Comparison of ENCODE assay signal across 16 cellular contexts in genomic region chr1:21912038-21912758, GRCh38. TPM values are rescaled to one million over a fixed set of nuclear protein-coding genes. Genes with fewer than 3 reads are reported as not detected.
DNase-seq lines count a peak whose midpoint lies in the region; ATAC-seq, FAIRE-seq and TF ChIP-seq lines count a peak whose summit lies in the region.
"Had no signal": no experiment of that assay in that cellular context is flagged by ENCODE, and none has a peak within 500 bp of the region (broad histone marks: within the 10 kb centered on the region; RNA-seq: fewer than 3 reads in every experiment).

No MANE protein-coding gene starts in this region.

- no peaks in the 10 kb centered on the region for H3K9me2 ChIP-seq in MM.1S (replicated peaks; ENCODE audit: insufficient read depth, low read length)

- WGBS in H1 (ENCODE audit: extremely low coverage in 1 of 2, insufficient coverage in 1 of 2, insufficient read length in 1 of 2, insufficient replicate concordance in 2 of 2, low coverage in 1 of 2, low lambda C conversion rate in 2 of 2, missing lambda C conversion rate in 1 of 2), 2 experiments: 93% methylated on average over 9 of the region's 9 CpGs; no CpG with 5 or more reads in 1 of the 2 experiments
- 52 to 62% (median 54%) methylated on average over 9 of the region's 9 CpGs for WGBS in ovary, 3 donors

- H3K9me3 Mint-ChIP-seq in activated naive CD8-positive, alpha-beta T cell treated with anti-CD3 and anti-CD28 coated beads, Interleukin-2, amount 50 U/mL, for 24 hours: no peaks in the 10 kb centered on the region
- H3K9me3 Mint-ChIP-seq in activated naive CD8-positive, alpha-beta T cell treated with anti-CD3 and anti-CD28 coated beads for 36 hours: no peaks in the 10 kb centered on the region

- peak overlapping the region; percentile 51 for H4K5ac ChIP-seq in H1 (ENCODE audit: insufficient read length, low read depth, low read length)

- H2BK20ac ChIP-seq in H1 (ENCODE audit: low read length): peak overlapping the region; percentile 86; the same call in 1 of the 2 replicates

- TF ChIP-seq RAD21 in H1 (IDR thresholded peaks at IDR 0.05 in 1 of 2, conservative IDR thresholded peaks at IDR 0.05 in 1 of 2; ENCODE audit: low read depth in 2 of 2, low read length in 2 of 2): no peak

- H4K20me1 ChIP-seq in H1 (replicated peaks in 1 of 2; ENCODE audit: control insufficient read depth in 1 of 2, insufficient read depth in 2 of 2, low read length in 2 of 2) (peaks cover 3 to 9% of the 10 kb centered on the region in 2 experiments), MM.1S (ENCODE audit: insufficient read depth, low read length) (no peaks in the 10 kb centered on the region)

- no peak overlapping the region for H4K91ac ChIP-seq in H1 (replicated peaks; ENCODE audit: insufficient read length, low read length)

- peak overlapping the region; percentile 72; the same call in 1 of the 2 replicates for H2BK15ac ChIP-seq in H1 (ENCODE audit: low read length)

- intact Hi-C loops in ovary (cut with DNase I): no loop called here
- intact Hi-C loops in upper lobe of right lung (cut with DNase I): no loop called here
- intact Hi-C loops in A673 (cut with micrococcal nuclease; ENCODE audit: unreplicated experiment): no loop called here
- intact Hi-C loops in posterior vena cava (cut with DNase I): no loop called here

- H3K14ac ChIP-seq in H1 (ENCODE audit: insufficient read length): no peak overlapping the region

- H2AFZ ChIP-seq in H1 (ENCODE audit: low read length) (no peak overlapping the region), MM.1S (ENCODE audit: low read length) (no peak overlapping the region)

- H3K18ac ChIP-seq in H1 (ENCODE audit: extremely low read depth, low read length): no peak overlapping the region; the same call in none of the 2 replicates

- no peak overlapping the region for H2AK5ac ChIP-seq in H1 (ENCODE audit: low read depth, low read length)

- H3K27ac Mint-ChIP-seq in activated naive CD8-positive, alpha-beta T cell treated with anti-CD3 and anti-CD28 coated beads, Interleukin-2, amount 50 U/mL, for 24 hours: peak overlapping the region; percentile 39
- H3K27ac Mint-ChIP-seq in activated naive CD8-positive, alpha-beta T cell treated with anti-CD3 and anti-CD28 coated beads for 36 hours: no peak overlapping the region
- H3K27ac Mint-ChIP-seq: activated CD8-positive, alpha-beta memory T cell treated with anti-CD3 and anti-CD28 coated beads, Interleukin-2, amount 10 ng/mL, durations not matched to agents 7 days and 5 days had no signal

- no peaks in the 10 kb centered on the region for H3K9me3 ChIP-seq in H1 (ENCODE audit: insufficient read depth in 2 of 2, low read depth in 1 of 2, low read length in 1 of 2)
- H3K9me3 ChIP-seq in ovary: no peaks in the 10 kb centered on the region
- H3K9me3 ChIP-seq in upper lobe of right lung: no peaks in the 10 kb centered on the region
- H3K9me3 ChIP-seq in A673 (ENCODE audit: low read depth, low read length, poor library complexity, severe bottlenecking): no peaks in the 10 kb centered on the region
- no peaks in the 10 kb centered on the region for H3K9me3 ChIP-seq in MM.1S (replicated peaks; ENCODE audit: insufficient read depth, low read length)

- H3K56ac ChIP-seq in H1 (replicated peaks; ENCODE audit: insufficient read length, low read depth, low read length): no peak overlapping the region

- H3K27me3 ChIP-seq in H1 (replicated peaks in 1 of 4; ENCODE audit: control insufficient read depth in 3 of 4, extremely low read depth in 1 of 4, insufficient read depth in 3 of 4, low read length in 3 of 4): no peaks in the 10 kb centered on the region
- no peaks in the 10 kb centered on the region for H3K27me3 ChIP-seq in ovary
- no peaks in the 10 kb centered on the region for H3K27me3 ChIP-seq in upper lobe of right lung
- H3K27me3 ChIP-seq in A673 (replicated peaks; ENCODE audit: insufficient read depth, low read depth, low read length, poor library complexity): no peaks in the 10 kb centered on the region
- no peaks in the 10 kb centered on the region; the same call in 1 of the 2 replicates for H3K27me3 ChIP-seq in MM.1S (replicated peaks; ENCODE audit: insufficient read depth, low read length)

- TF ChIP-seq CTCF in H1 (IDR thresholded peaks at IDR 0.05; ENCODE audit: control extremely low read depth in 1 of 3, insufficient read depth in 1 of 3, low read depth in 1 of 3, low read length in 3 of 3) (no peak), ovary (IDR thresholded peaks at IDR 0.05) (no peak), upper lobe of right lung (IDR thresholded peaks at IDR 0.05) (no peak), A673 (conservative IDR thresholded peaks at IDR 0.05; ENCODE audit: low read depth, low read length) (no peak), MM.1S (IDR thresholded peaks at IDR 0.05; ENCODE audit: low read length) (no peak)

- peaks cover 2% of the 10 kb centered on the region; the same call in 1 of the 2 replicates for H3K79me1 ChIP-seq in H1 (ENCODE audit: low read depth, low read length)

- H3K4me1 Mint-ChIP-seq in activated naive CD8-positive, alpha-beta T cell treated with anti-CD3 and anti-CD28 coated beads, Interleukin-2, amount 50 U/mL, for 24 hours: peaks cover 32% of the 10 kb centered on the region
- H3K4me1 Mint-ChIP-seq in activated naive CD8-positive, alpha-beta T cell treated with anti-CD3 and anti-CD28 coated beads for 36 hours: peaks cover 28% of the 10 kb centered on the region

- TF ChIP-seq POLR2A in H1 (IDR thresholded peaks at IDR 0.05; ENCODE audit: control extremely low read depth in 1 of 2, low read depth in 2 of 2, low read length in 2 of 2): no peak
- no peak for TF ChIP-seq POLR2A in ovary (IDR thresholded peaks at IDR 0.05)

- H3K36me3 ChIP-seq in H1 (ENCODE audit: control insufficient read depth in 2 of 4, insufficient read depth in 4 of 4, low read length in 3 of 4): 0 out of 8 replicates have a peak, but pooled peaks cover 0 to 2% (median 0%) of the 10 kb centered on the region in 4 experiments
- H3K36me3 ChIP-seq in ovary: no peaks in the 10 kb centered on the region
- H3K36me3 ChIP-seq in upper lobe of right lung: no peaks in the 10 kb centered on the region
- H3K36me3 ChIP-seq in A673 (ENCODE audit: insufficient read depth, low read length, poor library complexity, severe bottlenecking): no peaks in the 10 kb centered on the region
- H3K36me3 ChIP-seq in MM.1S (replicated peaks; ENCODE audit: insufficient read depth, low read length): no peaks in the 10 kb centered on the region

- H3K4ac ChIP-seq in H1 (replicated peaks; ENCODE audit: insufficient read length, low read depth, low read length): no peak overlapping the region

- no peaks in the 10 kb centered on the region for H3K36me3 Mint-ChIP-seq in activated naive CD8-positive, alpha-beta T cell treated with anti-CD3 and anti-CD28 coated beads, Interleukin-2, amount 50 U/mL, for 24 hours (ENCODE audit: low read depth)
- no peaks in the 10 kb centered on the region for H3K36me3 Mint-ChIP-seq in activated naive CD8-positive, alpha-beta T cell treated with anti-CD3 and anti-CD28 coated beads for 36 hours
- H3K36me3 Mint-ChIP-seq: activated CD8-positive, alpha-beta memory T cell treated with anti-CD3 and anti-CD28 coated beads, Interleukin-2, amount 10 ng/mL, durations not matched to agents 7 days and 5 days had no signal

- H3K27ac ChIP-seq in H1 (ENCODE audit: low read depth, low read length): no peak overlapping the region
- H3K27ac ChIP-seq in ovary: peak overlapping the region; percentile 21 to 84
- peak overlapping the region; percentile 77 for H3K27ac ChIP-seq in upper lobe of right lung
- H3K27ac ChIP-seq in A673 (ENCODE audit: low read depth, low read length, poor library complexity, severe bottlenecking): no peak overlapping the region
- H3K27ac ChIP-seq in MM.1S (ENCODE audit: low read length): no peak overlapping the region
- H3K27ac ChIP-seq: HL-60 had no signal

- no peak overlapping the region for H3K4me2 ChIP-seq in H1 (ENCODE audit: insufficient read depth in 1 of 2, low read depth in 2 of 2, low read length in 2 of 2)
- H3K4me2 ChIP-seq in MM.1S (ENCODE audit: low read depth, low read length): no peak overlapping the region

- 0 out of 2 replicates have a peak overlapping the region, but pooled peaks have one; percentile 43 for H2BK12ac ChIP-seq in H1 (ENCODE audit: low read depth, low read length)

- peaks cover 0 to 2% of the 10 kb centered on the region in 2 experiments; a peak in 1 of 4 replicates for H3K79me2 ChIP-seq in H1 (ENCODE audit: control insufficient read depth in 1 of 2, insufficient read depth in 2 of 2, low read length in 2 of 2)
- no peaks in the 10 kb centered on the region for H3K79me2 ChIP-seq in MM.1S (ENCODE audit: low read length)

- no peak overlapping the region for H3K23ac ChIP-seq in H1 (ENCODE audit: insufficient read length)

- no peak overlapping the region for H3K4me3 Mint-ChIP-seq in activated naive CD8-positive, alpha-beta T cell treated with anti-CD3 and anti-CD28 coated beads, Interleukin-2, amount 50 U/mL, for 24 hours
- no peak overlapping the region for H3K4me3 Mint-ChIP-seq in activated naive CD8-positive, alpha-beta T cell treated with anti-CD3 and anti-CD28 coated beads for 36 hours
- H3K4me3 Mint-ChIP-seq: activated CD8-positive, alpha-beta memory T cell treated with anti-CD3 and anti-CD28 coated beads, Interleukin-2, amount 10 ng/mL, durations not matched to agents 7 days and 5 days had no signal

- TF ChIP-seq EP300 in H1 (IDR thresholded peaks at IDR 0.05; ENCODE audit: borderline replicate concordance in 1 of 2, low read depth in 2 of 2, low read length in 2 of 2) (no peak), ovary (IDR thresholded peaks at IDR 0.05) (no peak)

- POLR2A ChIA-PET in H1 (lab: Charles Lee; ENCODE audit: partially characterized antibody) (interaction anchor here (1.1 to 8.3 kb wide), 6 partner anchors 9 to 36 kb away, joined by 3 to 72 read pairs (median 9); partner anchors contain the start of gene HSPG2), A673 (lab: Charles Lee; ENCODE audit: low non-redundant PET) (no interaction called here)

- no peak for FAIRE-seq in H1 (lab: Jason Lieb, UNC)
- FAIRE-seq: A204.1, TTC549 had no signal

- CTCF ChIA-PET in H1 (lab: Charles Lee; ENCODE audit: partially characterized antibody) (interaction anchor here (1.1 to 2.1 kb wide), 5 partner anchors 10 to 51 kb away, joined by 3 to 8 read pairs (median 4); no protein-coding TSS in a partner anchor), A673 (lab: Charles Lee) (no interaction called here)

- no peaks in the 10 kb centered on the region for H3K27me3 Mint-ChIP-seq in activated naive CD8-positive, alpha-beta T cell treated with anti-CD3 and anti-CD28 coated beads, Interleukin-2, amount 50 U/mL, for 24 hours
- no peaks in the 10 kb centered on the region for H3K27me3 Mint-ChIP-seq in activated naive CD8-positive, alpha-beta T cell treated with anti-CD3 and anti-CD28 coated beads for 36 hours
- H3K27me3 Mint-ChIP-seq: activated CD8-positive, alpha-beta memory T cell treated with anti-CD3 and anti-CD28 coated beads, Interleukin-2, amount 10 ng/mL, durations not matched to agents 7 days and 5 days had no signal

- peaks cover 15 to 51% (median 29%) of the 10 kb centered on the region in 4 experiments for H3K4me1 ChIP-seq in H1 (replicated peaks in 1 of 4; ENCODE audit: control insufficient read depth in 3 of 4, insufficient read depth in 4 of 4, low read length in 3 of 4)
- H3K4me1 ChIP-seq in ovary (ENCODE audit: insufficient read depth): peaks cover 29% of the 10 kb centered on the region
- H3K4me1 ChIP-seq in upper lobe of right lung: peaks cover 91% of the 10 kb centered on the region
- no peaks in the 10 kb centered on the region for H3K4me1 ChIP-seq in A673 (ENCODE audit: insufficient read depth, low read length, poor library complexity, severe bottlenecking)
- no peaks in the 10 kb centered on the region for H3K4me1 ChIP-seq in MM.1S (ENCODE audit: low read length)

- no peaks in the 10 kb centered on the region for H3F3A ChIP-seq in MM.1S (ENCODE audit: insufficient read depth, low read length)

- H2BK5ac ChIP-seq in H1 (ENCODE audit: low read depth, low read length): peak overlapping the region; percentile 66; the same call in 1 of the 2 replicates

- no peaks in the 10 kb centered on the region for H3K23me2 ChIP-seq in H1 (ENCODE audit: low read depth, low read length)

- DNase-seq in activated naive CD8-positive, alpha-beta T cell treated with anti-CD3 and anti-CD28 coated beads, Interleukin-2, amount 50 U/mL, for 24 hours: no peak
- DNase-seq in activated naive CD8-positive, alpha-beta T cell treated with anti-CD3 and anti-CD28 coated beads for 36 hours: no peak
- no peak for DNase-seq in H1 (ENCODE audit: low read depth in 1 of 2, low spot score in 2 of 2)
- no peak for DNase-seq in ovary
- no peak for DNase-seq in upper lobe of right lung
- no peak for DNase-seq in A673 (ENCODE audit: low spot score)
- no peak for DNase-seq in MM.1S
- no peak for DNase-seq in posterior vena cava (ENCODE audit: low spot score)
- DNase-seq: activated CD8-positive, alpha-beta memory T cell treated with anti-CD3 and anti-CD28 coated beads, Interleukin-2, amount 10 ng/mL, durations not matched to agents 7 days and 5 days; DMS79; NCI-H1417 treated with DMSO at 0.1 percent for 48 hours; NCI-H524 treated with DMSO at 0.1 percent for 48 hours; SHP77 had no signal

- H3K4me3 ChIP-seq in H1 (ENCODE audit: extremely low read depth in 1 of 4, insufficient read depth in 2 of 4, low read depth in 3 of 4, low read length in 4 of 4) (no peak overlapping the region), ovary (no peak overlapping the region), upper lobe of right lung (no peak overlapping the region), A673 (ENCODE audit: low read depth, low read length, poor library complexity, severe bottlenecking) (no peak overlapping the region), MM.1S (ENCODE audit: low read length) (no peak overlapping the region)

- BruUV-seq in A673 (replicated peaks; lab: Mats Ljungman, UMichigan): no TSS peak

- no peak overlapping the region for H3K9ac ChIP-seq in H1 (replicated peaks in 1 of 4; ENCODE audit: extremely low read depth in 1 of 4, low read depth in 3 of 4, low read length in 3 of 4)
- no peak overlapping the region for H3K9ac ChIP-seq in MM.1S (ENCODE audit: low read length)

- no peak for ATAC-seq in activated naive CD8-positive, alpha-beta T cell treated with anti-CD3 and anti-CD28 coated beads, Interleukin-2, amount 50 U/mL, for 24 hours
- no peak for ATAC-seq in upper lobe of right lung
- ATAC-seq: activated CD8-positive, alpha-beta memory T cell treated with anti-CD3 and anti-CD28 coated beads, Interleukin-2, amount 10 ng/mL, durations not matched to agents 7 days and 5 days had no signal

- no peak overlapping the region for H2BK120ac ChIP-seq in H1 (replicated peaks; ENCODE audit: low read depth, low read length)

- H4K8ac ChIP-seq in H1 (ENCODE audit: extremely low read depth, insufficient read depth, low read length): no peak overlapping the region

RNA-seq across cellular contexts. Expression of gene HSPG2, which starts 24.9 kb away (rescaled TPM):
- 10 to 100 TPM; 11.0 to 11.6 TPM for total RNA-seq in activated naive CD8-positive, alpha-beta T cell treated with anti-CD3 and anti-CD28 coated beads for 36 hours
- total RNA-seq in H1 (2021; fragmentation: NEBNext Ultra II Directional; extraction: Animal tissue kit (Norgen Biotek cat#: 25700)): 108 and 111 TPM in 2 replicates
- polyA plus RNA-seq in H1 (2011; rRNA removed) (17.8 and 27.7 TPM in 2 replicates), ovary (10 to 100 TPM; 37.9 to 65.0 TPM)
- 17.0 TPM for polyA plus RNA-seq in H1 (2011; cell fraction: cytosol; rRNA removed)
- 113 TPM for polyA plus RNA-seq in H1 (2011; cell fraction: nucleus; rRNA removed)
- 41.0 to 91.2 TPM (median 79.8 TPM) in 4 replicates for polyA plus RNA-seq in H1 (2012, experiment 1 of 2)
- polyA plus RNA-seq in H1 (2012, experiment 2 of 2): 63.7 TPM
- 65.5 TPM for polyA plus RNA-seq in H1 (2013, experiment 1 of 2)
- 40.5 TPM for polyA plus RNA-seq in H1 (2013, experiment 2 of 2)
- 27.8 and 28.3 TPM in 2 replicates for polyA minus RNA-seq in H1 (2011; rRNA and poly(A)+ RNA removed)
- 68.4 TPM for polyA minus RNA-seq in H1 (2011; cell fraction: cytosol; rRNA and poly(A)+ RNA removed)
- 87.7 TPM for polyA minus RNA-seq in H1 (2011; cell fraction: nucleus; rRNA and poly(A)+ RNA removed)
- total RNA-seq in ovary (100 to 1,000 TPM in 4 of 7 donors, 10 to 100 TPM in 3; 27.3 to 294 (median 116) TPM), upper lobe of right lung (393 TPM), A673 (2021) (10.4 and 19.8 TPM in 2 replicates), posterior vena cava (100 to 1,000 TPM; 682 to 919 TPM)

Comparison
In these comparisons a context has a peak if more than half of its experiments do, and no peak if none do; other contexts are left out.
1. H3K27ac ChIP-seq: peak in ovary (2 of 2) and upper lobe of right lung (single experiment); none in H1 (single experiment), A673 (single experiment) and MM.1S (single experiment).